ENCODE assay signal across 11 cellular contexts in genomic region chr3:146540236-146540635, GRCh38. TPM values are rescaled to one million over a fixed set of nuclear protein-coding genes. Genes with fewer than 3 reads are reported as not detected.
DNase-seq lines count a peak whose midpoint lies in the region; ATAC-seq and TF ChIP-seq lines count a peak whose summit lies in the region.
"Had no signal": no experiment of that assay in that cellular context is flagged by ENCODE, and none has a peak within 500 bp of the region (broad histone marks: within the 10 kb centered on the region; RNA-seq: fewer than 3 reads in every experiment).

No MANE protein-coding gene starts in this region.

- in situ Hi-C loops in Panc1 (cut with HindIII; ENCODE audit: low pct_unique_long_range_greater_than_20kb, low sequenced_read_pairs): no loop called here

- CTCF ChIA-PET in Panc1 (lab: Charles Lee): no interaction called here

- no peak for DNase-seq in T-helper 2 cell treated with Interferon-gamma antibody and Interleukin-4, amounts not matched to agents 5 μg/mL and 100 μg/mL, for 36 hours (ENCODE audit: low spot score)
- DNase-seq in T-helper 2 cell (no peak), Panc1 (ENCODE audit: low read depth, low spot score) (no peak), KG1 (lab: John Stamatoyannopoulos, UW) (no peak), AML-193 (lab: John Stamatoyannopoulos, UW) (no peak)
- DNase-seq: 8988T, NCI-H2171 treated with DMSO at 0.1 percent for 48 hours had no signal

- H3K9me3 ChIP-seq in Panc1 (ENCODE audit: control insufficient read depth, insufficient read depth, low read depth, low read length) (no peaks in the 10 kb centered on the region), muscle layer of duodenum (ENCODE audit: control insufficient read depth in 1 of 2, low read length in 2 of 2) (no peaks in the 10 kb centered on the region)

- peaks cover 2% of the 10 kb centered on the region; the same call in 1 of the 2 replicates for H3K36me3 ChIP-seq in Panc1 (ENCODE audit: control insufficient read depth, insufficient read depth, low read length)
- peaks cover 0 to 4% of the 10 kb centered on the region in 2 donors for H3K36me3 ChIP-seq in muscle layer of duodenum (ENCODE audit: control insufficient read depth in 1 of 2, insufficient read depth in 2 of 2, low read length in 2 of 2)

- no peaks in the 10 kb centered on the region for H3K9me3 Mint-ChIP-seq in T-helper 2 cell treated with Interferon-gamma antibody and Interleukin-4, amounts not matched to agents 5 μg/mL and 100 μg/mL, for 36 hours

- H3K27me3 ChIP-seq in Panc1 (ENCODE audit: control insufficient read depth, insufficient read depth, low read length) (no peaks in the 10 kb centered on the region), muscle layer of duodenum (ENCODE audit: low read depth, low read length) (no peaks in the 10 kb centered on the region)

- H3K4me1 Mint-ChIP-seq in T-helper 2 cell treated with Interferon-gamma antibody and Interleukin-4, amounts not matched to agents 5 μg/mL and 100 μg/mL, for 36 hours (ENCODE audit: low read depth): peaks cover 48% of the 10 kb centered on the region

- H3K4me1 ChIP-seq in Panc1 (ENCODE audit: control insufficient read depth, insufficient read depth, low read length) (peaks cover 21% of the 10 kb centered on the region), muscle layer of duodenum (ENCODE audit: control insufficient read depth in 1 of 2, insufficient read depth in 2 of 2, low read length in 2 of 2) (peaks cover 24% of the 10 kb centered on the region in 2 donors)

- no peak for TF ChIP-seq CTCF in Panc1 (IDR thresholded peaks at IDR 0.05)

- H3K27ac Mint-ChIP-seq in T-helper 2 cell treated with Interferon-gamma antibody and Interleukin-4, amounts not matched to agents 5 μg/mL and 100 μg/mL, for 36 hours: no peak overlapping the region
- H3K27ac Mint-ChIP-seq: progenitor cell of endocrine pancreas had no signal

- peak; percentile 23 for ATAC-seq in GM18870 (IDR thresholded peaks at IDR 0.05; ENCODE audit: unreplicated experiment)
- no peak for ATAC-seq in Panc1
- no peak for ATAC-seq in esophagus mucosa

- intact Hi-C loops in Panc1 (cut with micrococcal nuclease; ENCODE audit: unreplicated experiment): no loop called here

- H3K27me3 Mint-ChIP-seq in T-helper 2 cell treated with Interferon-gamma antibody and Interleukin-4, amounts not matched to agents 5 μg/mL and 100 μg/mL, for 36 hours (ENCODE audit: low read depth): no peaks in the 10 kb centered on the region
- H3K27me3 Mint-ChIP-seq: progenitor cell of endocrine pancreas had no signal

- BruUV-seq in Panc1 (replicated peaks; lab: Mats Ljungman, UMichigan): no TSS peak

- H3K4me3 Mint-ChIP-seq in T-helper 2 cell treated with Interferon-gamma antibody and Interleukin-4, amounts not matched to agents 5 μg/mL and 100 μg/mL, for 36 hours: peak overlapping the region; percentile 85

- H3K27ac ChIP-seq in Panc1 (ENCODE audit: low read length) (peak overlapping the region; percentile 0; the same call in 1 of the 2 replicates), muscle layer of duodenum (ENCODE audit: low read length) (peak overlapping the region; percentile 90)

- POLR2A ChIA-PET in Panc1 (lab: Charles Lee): no interaction called here

- peaks cover 33% of the 10 kb centered on the region for H3K36me3 Mint-ChIP-seq in T-helper 2 cell treated with Interferon-gamma antibody and Interleukin-4, amounts not matched to agents 5 μg/mL and 100 μg/mL, for 36 hours (ENCODE audit: low read depth)

- H3K4me3 ChIP-seq in Panc1 (ENCODE audit: low read depth in 2 of 2, low read length in 2 of 2) (no peak overlapping the region), muscle layer of duodenum (ENCODE audit: low read depth in 1 of 2, low read length in 2 of 2) (peak overlapping the region; percentile 78 to 87)

RNA-seq across cellular contexts. Expression of gene PLSCR1, which starts 4.2 kb away (rescaled TPM):
- total RNA-seq in Panc1 (2021; ENCODE audit: unreplicated experiment) (52.7 TPM), esophagus mucosa (60.1 TPM)
- 21.1 TPM for polyA plus RNA-seq in Panc1 (2012; ENCODE audit: insufficient read length)

Comparison
In these comparisons a context has a peak if more than half of its experiments do, and no peak if none do; other contexts are left out.
1. H3K4me3 ChIP-seq: peak in muscle layer of duodenum (2 of 2); none in Panc1 (0 of 2).